Comparison of ENCODE assay signal across 8 cellular contexts in genomic region chr19:36797786-36798108, GRCh38. TPM values are rescaled to one million over a fixed set of nuclear protein-coding genes. Genes with fewer than 3 reads are reported as not detected.
DNase-seq lines count a peak whose midpoint lies in the region; ATAC-seq, FAIRE-seq and TF ChIP-seq lines count a peak whose summit lies in the region.

No MANE protein-coding gene starts in this region.

- H3K9ac ChIP-seq in PC-3 (ENCODE audit: low read length) (no peak overlapping the region), endothelial cell of umbilical vein (replicated peaks; ENCODE audit: extremely low read depth, insufficient read depth, low read length) (peak overlapping the region; percentile 18)

- POLR2A ChIA-PET in PC-3 (lab: Charles Lee; ENCODE audit: unreplicated experiment) (no interaction called here), endothelial cell of umbilical vein (lab: Charles Lee) (no interaction called here)

- H3K36me3 ChIP-seq in PC-3 (ENCODE audit: low read depth, low read length), result no peaks in the 10 kb centered on the region
- no peaks in the 10 kb centered on the region for H3K36me3 ChIP-seq in endothelial cell of umbilical vein (ENCODE audit: control insufficient read depth in 2 of 2, extremely low read depth in 1 of 2, insufficient read depth in 2 of 2, low read length in 2 of 2)
- no peaks in the 10 kb centered on the region for H3K36me3 ChIP-seq in neutrophil

- ATAC-seq in PC-3, result no peak
- no peak for ATAC-seq in HG03039 (IDR thresholded peaks at IDR 0.05; ENCODE audit: unreplicated experiment)
- ATAC-seq in GM21526 (IDR thresholded peaks at IDR 0.05; ENCODE audit: low FRiP score, unreplicated experiment), result no peak
- ATAC-seq in GM19397 (IDR thresholded peaks at IDR 0.05; ENCODE audit: unreplicated experiment), result no peak

- H3K4me1 ChIP-seq in PC-3 (ENCODE audit: insufficient read depth, low read length), result no peaks in the 10 kb centered on the region
- no peaks in the 10 kb centered on the region for H3K4me1 ChIP-seq in endothelial cell of umbilical vein (ENCODE audit: control insufficient read depth, extremely low read depth, insufficient read depth, low read length)
- H3K4me1 ChIP-seq in neutrophil (ENCODE audit: control insufficient read depth in 1 of 2, insufficient read depth in 1 of 2, low read depth in 1 of 2, low read length in 1 of 2), result peaks cover 8 to 16% of the 10 kb centered on the region in 2 experiments

- intact Hi-C loops in PC-3 (cut with micrococcal nuclease), result no loop called here
- intact Hi-C loops in endothelial cell of umbilical vein (cut with micrococcal nuclease), result loop anchor here (1.0 kb wide), 3 partner anchors 25 to 53 kb away; partner anchors contain the start of genes ZNF345, ZNF790 and ZNF850

- TF ChIP-seq CTCF in C4-2B (conservative IDR thresholded peaks at IDR 0.05) (no peak), PC-3 (conservative IDR thresholded peaks at IDR 0.05; ENCODE audit: low read depth, low read length) (no peak), endothelial cell of umbilical vein (IDR thresholded peaks at IDR 0.05; ENCODE audit: extremely low read depth in 1 of 2, insufficient read depth in 1 of 2, low read depth in 1 of 2, low read length in 2 of 2) (no peak), neutrophil (IDR thresholded peaks at IDR 0.05) (no peak)

- no peak overlapping the region for H3K4me2 ChIP-seq in PC-3 (ENCODE audit: low read length)
- peak overlapping the region; percentile 73 for H3K4me2 ChIP-seq in endothelial cell of umbilical vein (ENCODE audit: insufficient read depth, low read length)

- H3F3A ChIP-seq in PC-3 (ENCODE audit: low read length, unreplicated experiment), result no peaks in the 10 kb centered on the region

- dilution Hi-C loops in endothelial cell of umbilical vein (cut with MboI; ENCODE audit: extremely low pct_ligation_motif_present, low sequenced_read_pairs), result no loop called here

- H3K27me3 ChIP-seq in PC-3 (ENCODE audit: low read length) (no peaks in the 10 kb centered on the region), endothelial cell of umbilical vein (ENCODE audit: control insufficient read depth in 2 of 2, insufficient read depth in 2 of 2, low read length in 2 of 2) (no peaks in the 10 kb centered on the region), neutrophil (no peaks in the 10 kb centered on the region)

- TF ChIP-seq POLR2A in endothelial cell of umbilical vein (IDR thresholded peaks at IDR 0.05; ENCODE audit: low read depth, low read length), result no peak

- CTCF ChIA-PET in PC-3 (lab: Charles Lee) (no interaction called here), endothelial cell of umbilical vein (lab: Charles Lee) (interaction anchor here (1.0 kb wide), 1 partner anchor 52 kb away, joined by 3 read pairs; no protein-coding TSS in a partner anchor)

- H4K20me1 ChIP-seq in PC-3 (ENCODE audit: low read length) (no peaks in the 10 kb centered on the region), endothelial cell of umbilical vein (replicated peaks; ENCODE audit: control insufficient read depth, extremely low read depth, insufficient read depth, low read length) (no peaks in the 10 kb centered on the region)

- no peak for DNase-seq in PC-3
- DNase-seq in endothelial cell of umbilical vein (ENCODE audit: low read depth, low spot score), result no peak
- no peak for DNase-seq in iPS-NIHi7 (ENCODE audit: extremely low spot score)

- H2AFZ ChIP-seq in PC-3 (ENCODE audit: low read length), result 0 out of 2 replicates have a peak overlapping the region, but pooled peaks have one; percentile 22
- H2AFZ ChIP-seq in endothelial cell of umbilical vein (ENCODE audit: low read depth, low read length), result peak overlapping the region; percentile 75

- H3K79me2 ChIP-seq in PC-3 (ENCODE audit: low read length) (no peaks in the 10 kb centered on the region), endothelial cell of umbilical vein (ENCODE audit: control insufficient read depth, insufficient read depth, low read length) (no peaks in the 10 kb centered on the region)

- H3K27ac ChIP-seq in C4-2B, result peak overlapping the region; percentile 70
- no peak overlapping the region for H3K27ac ChIP-seq in PC-3 (ENCODE audit: low read length)
- H3K27ac ChIP-seq in endothelial cell of umbilical vein (ENCODE audit: insufficient read depth, low read depth, low read length), result peak overlapping the region; percentile 34
- H3K27ac ChIP-seq in neutrophil, result no peak overlapping the region

- no peak overlapping the region for H3K4me3 ChIP-seq in PC-3 (ENCODE audit: low read length)
- peak overlapping the region; percentile 23 to 83 (median 73) for H3K4me3 ChIP-seq in endothelial cell of umbilical vein (replicated peaks in 1 of 3; ENCODE audit: insufficient read depth in 1 of 3, low read depth in 1 of 3, low read length in 3 of 3)
- H3K4me3 ChIP-seq in neutrophil (ENCODE audit: low read depth in 1 of 2, low read length in 1 of 2), result peak overlapping the region; percentile 65 to 77

- TSS peak; percentile 85 for BruUV-seq in PC-3 (replicated peaks; lab: Mats Ljungman, UMichigan)
- BruUV-seq in endothelial cell of umbilical vein (replicated peaks; lab: Mats Ljungman, UMichigan), result TSS peak; percentile 78

- H3K9me2 ChIP-seq in PC-3 (replicated peaks; ENCODE audit: low read length), result no peaks in the 10 kb centered on the region

- no peaks in the 10 kb centered on the region for H3K9me1 ChIP-seq in endothelial cell of umbilical vein (replicated peaks; ENCODE audit: control insufficient read depth, extremely low read depth, insufficient read depth, low read length)

- FAIRE-seq in endothelial cell of umbilical vein (lab: Jason Lieb, UNC), result peak; percentile 12

- H3K9me3 ChIP-seq in PC-3 (ENCODE audit: low read length) (peaks cover 4% of the 10 kb centered on the region; the same call in 1 of the 2 replicates), endothelial cell of umbilical vein (replicated peaks; ENCODE audit: control insufficient read depth, insufficient read depth, low read length) (peaks cover 1% of the 10 kb centered on the region), neutrophil (peaks cover 35% of the 10 kb centered on the region)

TF ChIP-seq in endothelial cell of umbilical vein, 7 proteins besides CTCF, POLR2A, EP300 and RAD21:
- TF ChIP-seq FOS (IDR thresholded peaks at IDR 0.05; ENCODE audit: borderline replicate concordance, insufficient read depth, low read length), result no peak
- TF ChIP-seq POLR2AphosphoS5 (IDR thresholded peaks at IDR 0.05; ENCODE audit: insufficient read depth, low read depth, low read length), result no peak
- no peak for TF ChIP-seq MYC (IDR thresholded peaks at IDR 0.05; ENCODE audit: low read depth, low read length)

RNA-seq across cellular contexts. Expression of gene ZNF850, which starts 25.1 kb away (rescaled TPM):
- total RNA-seq in PC-3 (2014; rRNA removed) (0.86 and 1.2 TPM in 2 replicates), endothelial cell of umbilical vein (3.6 and 4.5 TPM in 2 replicates)
- polyA plus RNA-seq in endothelial cell of umbilical vein, result 0.84 and 0.98 TPM in 2 replicates
- polyA plus RNA-seq in endothelial cell of umbilical vein (2011; cell fraction: cytosol; rRNA removed), result 1.0 and 1.4 TPM in 2 replicates
- 2.0 and 3.1 TPM in 2 replicates for polyA plus RNA-seq in endothelial cell of umbilical vein (2011; cell fraction: nucleus; rRNA removed)
- 0.82 and 0.92 TPM in 2 replicates for polyA plus RNA-seq in endothelial cell of umbilical vein (2012)
- polyA minus RNA-seq in endothelial cell of umbilical vein, result 4.6 and 5.8 TPM in 2 replicates
- polyA minus RNA-seq in endothelial cell of umbilical vein (2011; cell fraction: cytosol; rRNA and poly(A)+ RNA removed), result not detected
- 3.7 and 3.9 TPM in 2 replicates for polyA minus RNA-seq in endothelial cell of umbilical vein (2011; cell fraction: nucleus; rRNA and poly(A)+ RNA removed)

RNA-seq across cellular contexts. Expression of gene ZNF790, which starts 40.4 kb away (rescaled TPM):
- total RNA-seq in PC-3 (2014; rRNA removed) (0.63 and 1.2 TPM in 2 replicates), endothelial cell of umbilical vein (5.2 and 5.6 TPM in 2 replicates)
- polyA plus RNA-seq in endothelial cell of umbilical vein, result 1.6 and 2.1 TPM in 2 replicates
- polyA plus RNA-seq in endothelial cell of umbilical vein (2011; cell fraction: cytosol; rRNA removed), result 1.9 and 2.2 TPM in 2 replicates
- polyA plus RNA-seq in endothelial cell of umbilical vein (2011; cell fraction: nucleus; rRNA removed), result 1.9 and 3.5 TPM in 2 replicates
- polyA plus RNA-seq in endothelial cell of umbilical vein (2012), result 3.1 and 3.4 TPM in 2 replicates
- 2.9 and 4.2 TPM in 2 replicates for polyA minus RNA-seq in endothelial cell of umbilical vein
- not detected for polyA minus RNA-seq in endothelial cell of umbilical vein (2011; cell fraction: cytosol; rRNA and poly(A)+ RNA removed)
- 2.0 and 4.1 TPM in 2 replicates for polyA minus RNA-seq in endothelial cell of umbilical vein (2011; cell fraction: nucleus; rRNA and poly(A)+ RNA removed)

RNA-seq across cellular contexts. Expression of gene ZNF345, which starts 52.9 kb away (rescaled TPM):
- 0.66 and 1.3 TPM in 2 replicates for total RNA-seq in PC-3 (2014; rRNA removed)
- total RNA-seq in endothelial cell of umbilical vein, result 3.4 and 3.8 TPM in 2 replicates
- 2.2 and 2.7 TPM in 2 replicates for polyA plus RNA-seq in endothelial cell of umbilical vein
- 1.8 TPM in 2 replicates for polyA plus RNA-seq in endothelial cell of umbilical vein (2011; cell fraction: cytosol; rRNA removed)
- 5.1 and 7.6 TPM in 2 replicates for polyA plus RNA-seq in endothelial cell of umbilical vein (2011; cell fraction: nucleus; rRNA removed)
- 2.0 and 2.8 TPM in 2 replicates for polyA plus RNA-seq in endothelial cell of umbilical vein (2012)
- polyA minus RNA-seq in endothelial cell of umbilical vein, result 5.7 and 6.1 TPM in 2 replicates
- polyA minus RNA-seq in endothelial cell of umbilical vein (2011; cell fraction: cytosol; rRNA and poly(A)+ RNA removed), result not detected
- 3.5 and 5.2 TPM in 2 replicates for polyA minus RNA-seq in endothelial cell of umbilical vein (2011; cell fraction: nucleus; rRNA and poly(A)+ RNA removed)

Comparison
In these comparisons a context has a peak if more than half of its experiments do, and no peak if none do; other contexts are left out.
1. H3K27ac ChIP-seq: peak in C4-2B (single experiment) and endothelial cell of umbilical vein (single experiment); none in PC-3 (single experiment) and neutrophil (single experiment).